ENCODE assay signal across 8 cellular contexts in the genomic region with DNA sequence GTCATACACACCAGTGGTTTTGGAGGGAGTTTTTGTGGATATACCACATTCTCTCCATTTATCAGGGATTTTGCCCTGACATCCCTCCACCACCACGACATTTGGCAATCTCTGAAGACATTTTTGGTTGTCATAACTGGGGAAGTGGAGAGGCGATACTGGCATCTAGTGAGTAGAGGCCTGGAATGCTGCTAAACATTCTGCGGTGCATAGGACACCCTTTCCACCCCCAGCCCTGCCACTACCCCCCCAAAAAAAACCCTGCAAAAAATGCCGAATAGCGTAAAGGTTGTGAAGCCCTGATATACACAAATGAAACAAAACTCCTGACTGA. TPM values are rescaled to one million over a fixed set of nuclear protein-coding genes. Genes with fewer than 3 reads are reported as not detected.
DNase-seq lines count a peak whose midpoint lies in the region; ATAC-seq and TF ChIP-seq lines count a peak whose summit lies in the region.

No MANE protein-coding gene starts in this region.

- CTCF ChIA-PET in CD8-positive, alpha-beta T cell (lab: Charles Lee), result no interaction called here

- H3K27me3 Mint-ChIP-seq in CD8-positive, alpha-beta T cell (ENCODE audit: low read depth), result no peaks in the 10 kb centered on the region
- no peaks in the 10 kb centered on the region for H3K27me3 Mint-ChIP-seq in effector memory CD8-positive, alpha-beta T cell
- no peaks in the 10 kb centered on the region for H3K27me3 Mint-ChIP-seq in natural killer cell (ENCODE audit: low read depth in 2 of 2)

- H3K9me3 ChIP-seq in CD8-positive, alpha-beta T cell (ENCODE audit: low read length), result no peaks in the 10 kb centered on the region
- H3K9me3 ChIP-seq in OCI-LY1 (ENCODE audit: low read length), result peaks cover 4% of the 10 kb centered on the region; the same call in 1 of the 2 replicates

- H3K9me3 Mint-ChIP-seq in CD8-positive, alpha-beta T cell, result no peaks in the 10 kb centered on the region
- no peaks in the 10 kb centered on the region for H3K9me3 Mint-ChIP-seq in effector memory CD8-positive, alpha-beta T cell
- H3K9me3 Mint-ChIP-seq in natural killer cell, result no peaks in the 10 kb centered on the region

- H3K27me3 ChIP-seq in CD8-positive, alpha-beta T cell (ENCODE audit: insufficient read depth, low read length), result no peaks in the 10 kb centered on the region
- H3K27me3 ChIP-seq in OCI-LY1 (ENCODE audit: insufficient read depth, low read length), result no peaks in the 10 kb centered on the region

- ATAC-seq in CD8-positive, alpha-beta T cell, result no peak
- no peak for ATAC-seq in effector memory CD8-positive, alpha-beta T cell (replicated peaks)
- ATAC-seq in natural killer cell (no peak), GM18858 (IDR thresholded peaks at IDR 0.05; ENCODE audit: unreplicated experiment) (no peak)

- POLR2A ChIA-PET in CD8-positive, alpha-beta T cell (lab: Charles Lee), result interaction anchor here (1.3 kb wide), 2 partner anchors 82 to 107 kb away, joined by 3 to 6 read pairs; a partner anchor contains a TSS

- peak overlapping the region; percentile 94 for H3K4me3 Mint-ChIP-seq in CD8-positive, alpha-beta T cell
- peak overlapping the region; percentile 65 to 92 for H3K4me3 Mint-ChIP-seq in effector memory CD8-positive, alpha-beta T cell
- H3K4me3 Mint-ChIP-seq in natural killer cell, result peak overlapping the region; percentile 94

- H3K9me2 ChIP-seq in OCI-LY1 (ENCODE audit: low read depth, low read length), result no peaks in the 10 kb centered on the region

- peak overlapping the region; percentile 88 for H3K4me3 ChIP-seq in CD8-positive, alpha-beta T cell (ENCODE audit: low read depth, low read length)
- peak overlapping the region; percentile 95 for H3K4me3 ChIP-seq in OCI-LY1 (ENCODE audit: low read depth, low read length, poor library complexity, severe bottlenecking)

- no peak overlapping the region for H2AFZ ChIP-seq in OCI-LY1 (ENCODE audit: low read length)

- peak overlapping the region; percentile 66 for H3K9ac ChIP-seq in OCI-LY1 (ENCODE audit: low read length)

- H3K36me3 ChIP-seq in CD8-positive, alpha-beta T cell (ENCODE audit: insufficient read depth, low read length), result no peaks in the 10 kb centered on the region
- H3K36me3 ChIP-seq in OCI-LY1 (ENCODE audit: insufficient read depth, low read length), result peaks cover 7% of the 10 kb centered on the region

- no peak for DNase-seq in CD8-positive, alpha-beta T cell
- DNase-seq in effector memory CD8-positive, alpha-beta T cell, result no peak
- DNase-seq in natural killer cell, result no peak
- DNase-seq in amygdala (lab: John Stamatoyannopoulos, UW), result no peak
- no peak for DNase-seq in cortex of kidney (lab: John Stamatoyannopoulos, UW)
- no peak for DNase-seq in SKM-1 treated with dmso at 0.1 percent for 144 hours (lab: John Stamatoyannopoulos, UW; ENCODE audit: unreplicated experiment)

- H3K27ac ChIP-seq in CD8-positive, alpha-beta T cell (ENCODE audit: low read depth, low read length), result peak overlapping the region; percentile 75
- no peak overlapping the region for H3K27ac ChIP-seq in OCI-LY1 (ENCODE audit: low read depth, low read length, poor library complexity, severe bottlenecking)

- H3K27ac Mint-ChIP-seq in CD8-positive, alpha-beta T cell, result peak overlapping the region; percentile 96
- peak overlapping the region; percentile 91 to 93 for H3K27ac Mint-ChIP-seq in effector memory CD8-positive, alpha-beta T cell
- H3K27ac Mint-ChIP-seq in natural killer cell, result peak overlapping the region; percentile 89 to 94

- intact Hi-C loops in CD8-positive, alpha-beta T cell (cut with DNase I, micrococcal nuclease), result loop anchor here (1.0 to 10.0 kb wide), 8 partner anchors 11 to 1526 kb away; a partner anchor contains a TSS
- intact Hi-C loops in natural killer cell (cut with micrococcal nuclease), result loop anchor here (1.0 to 5.0 kb wide), 3 partner anchors 53 to 88 kb away; no protein-coding TSS in a partner anchor

- peaks cover 75% of the 10 kb centered on the region for H3K4me1 ChIP-seq in CD8-positive, alpha-beta T cell (ENCODE audit: insufficient read depth, low read length)
- H3K4me1 ChIP-seq in OCI-LY1 (ENCODE audit: insufficient read depth, low read length, severe bottlenecking), result peaks cover 42% of the 10 kb centered on the region

- peaks cover 23% of the 10 kb centered on the region for H3K79me2 ChIP-seq in OCI-LY1 (ENCODE audit: insufficient read depth, low read length)

- no peaks in the 10 kb centered on the region for H3F3A ChIP-seq in OCI-LY1 (ENCODE audit: insufficient read depth, low read length)

- H4K20me1 ChIP-seq in OCI-LY1 (ENCODE audit: insufficient read depth, low read length), result no peaks in the 10 kb centered on the region

- peaks cover 78% of the 10 kb centered on the region for H3K4me1 Mint-ChIP-seq in CD8-positive, alpha-beta T cell (ENCODE audit: low read depth)
- peaks cover 60 to 75% of the 10 kb centered on the region in 2 donors for H3K4me1 Mint-ChIP-seq in effector memory CD8-positive, alpha-beta T cell (ENCODE audit: low read depth in 2 of 2)
- H3K4me1 Mint-ChIP-seq in natural killer cell, result peaks cover 62 to 73% of the 10 kb centered on the region in 2 donors

- H3K4me2 ChIP-seq in OCI-LY1 (ENCODE audit: low read length), result peak overlapping the region; percentile 85

- TF ChIP-seq CTCF in CD8-positive, alpha-beta T cell (IDR thresholded peaks at IDR 0.05), result no peak
- no peak for TF ChIP-seq CTCF in OCI-LY1 (IDR thresholded peaks at IDR 0.05; ENCODE audit: low read length)
- TF ChIP-seq CTCF in natural killer cell (IDR thresholded peaks at IDR 0.05), result no peak

- peaks cover 8% of the 10 kb centered on the region for H3K36me3 Mint-ChIP-seq in CD8-positive, alpha-beta T cell
- peaks cover 17% of the 10 kb centered on the region for H3K36me3 Mint-ChIP-seq in effector memory CD8-positive, alpha-beta T cell (ENCODE audit: insufficient read depth)
- no peaks in the 10 kb centered on the region for H3K36me3 Mint-ChIP-seq in natural killer cell

RNA-seq across cellular contexts. Expression of a gene that starts 0.6 kb away (rescaled TPM):
- 10 to 100 TPM; 24.3 to 26.3 TPM for total RNA-seq in CD8-positive, alpha-beta T cell
- 100 to 1,000 TPM; 145 to 206 (median 155) TPM for total RNA-seq in natural killer cell

RNA-seq across cellular contexts. Expression of a gene that starts 27.3 kb away (rescaled TPM):
- total RNA-seq in CD8-positive, alpha-beta T cell, result not detected
- not detected for total RNA-seq in natural killer cell

RNA-seq across cellular contexts. Expression of a gene that starts 31.3 kb away (rescaled TPM):
- total RNA-seq in CD8-positive, alpha-beta T cell, result not detected
- total RNA-seq in natural killer cell, result under 1 TPM in 1 of 3 donors, not detected in 2; 0.59 TPM

Comparison
In these comparisons a context has a peak if more than half of its experiments do, and no peak if none do; other contexts are left out.
1. RNA of a gene that starts 0.6 kb away (total RNA-seq): 145 to 206 TPM in natural killer cell; 24.3 to 26.3 TPM in CD8-positive, alpha-beta T cell; every median in the first group is over 4 times any median in the second.
2. Peak in every context shown above with its lines, with median percentiles within 50 percentile points of each other: H3K27ac Mint-ChIP-seq and H3K4me3 Mint-ChIP-seq.